In the genomic region with DNA sequence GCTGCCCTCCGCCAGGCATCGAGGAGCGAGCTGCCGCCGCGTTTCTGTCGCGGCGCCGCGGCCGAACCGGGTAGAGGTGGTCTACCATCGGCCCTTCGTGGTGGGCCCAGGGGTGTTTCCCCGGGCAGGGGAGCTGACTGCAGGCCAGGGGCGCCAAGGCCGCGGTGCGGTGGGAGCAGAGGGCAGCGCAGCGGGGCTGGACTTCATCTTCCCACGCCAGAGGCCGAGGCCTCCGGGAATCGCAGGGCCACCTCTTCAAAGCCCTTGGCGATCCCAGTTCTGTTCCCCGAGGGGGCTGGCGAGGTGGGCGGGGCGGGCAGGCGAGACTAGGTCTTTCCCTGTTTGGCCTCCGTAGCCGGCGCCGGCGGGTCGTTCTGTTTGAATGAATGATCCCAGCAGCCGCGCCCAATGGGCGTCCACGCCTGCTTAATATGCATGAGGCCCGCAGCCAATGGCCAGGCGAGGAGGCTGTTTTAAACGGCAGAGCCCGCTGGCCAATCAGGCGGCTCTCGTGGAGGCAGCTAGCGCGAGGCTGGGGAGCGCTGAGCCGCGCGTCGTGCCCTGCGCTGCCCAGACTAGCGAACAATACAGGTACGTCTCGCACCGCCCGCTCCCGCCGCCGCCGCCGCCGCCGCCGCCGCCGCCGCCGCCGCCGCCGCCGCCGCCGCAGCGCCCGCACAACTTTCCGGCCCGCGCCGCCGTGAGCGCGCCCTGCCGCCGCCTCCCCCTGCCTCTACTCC, we compare ENCODE assay signal across 7 cellular contexts. TPM values are rescaled to one million over a fixed set of nuclear protein-coding genes. Genes with fewer than 3 reads are reported as not detected.
DNase-seq lines count a peak whose midpoint lies in the region; ATAC-seq and TF ChIP-seq lines count a peak whose summit lies in the region.

A gene (plus strand): TSS at position 550 of the 740 bp plus-strand sequence. CDS start 2,265 bp downstream, outside the sequence.

- H3K36me3 ChIP-seq in ascending aorta (no peaks in the 10 kb centered on the region), hepatocyte (replicated peaks; ENCODE audit: insufficient read depth, low read depth) (no peaks in the 10 kb centered on the region)

- no peak for TF ChIP-seq CTCF in ascending aorta (IDR thresholded peaks at IDR 0.05)
- no peak for TF ChIP-seq CTCF in hepatocyte (IDR thresholded peaks at IDR 0.05; ENCODE audit: poor library complexity)

- no peaks in the 10 kb centered on the region for H3K27me3 ChIP-seq in ascending aorta
- no peaks in the 10 kb centered on the region for H3K27me3 ChIP-seq in hepatocyte

- ATAC-seq in GM18502 (IDR thresholded peaks at IDR 0.05; ENCODE audit: poor library complexity, unreplicated experiment): peak; percentile 96
- ATAC-seq in HG02938 (IDR thresholded peaks at IDR 0.05; ENCODE audit: unreplicated experiment): peak; percentile 96

- DNase-seq in NCI-H1694 treated with DMSO at 0.1 percent for 48 hours (lab: John Stamatoyannopoulos, UW) (peak; percentile 87), T-helper 2 cell (peak; percentile 55 to 94 (median 66)), ascending aorta (ENCODE audit: low spot score in 2 of 2) (peak; percentile 68 to 91), hepatocyte (ENCODE audit: low spot score) (peak; percentile 93), retina (peak; percentile 89)

- H3K79me2 ChIP-seq in hepatocyte: peaks cover 15% of the 10 kb centered on the region

- H2AFZ ChIP-seq in hepatocyte: peak within 1 kb of the TSS; percentile 49

- no peaks in the 10 kb centered on the region for H3K9me3 ChIP-seq in ascending aorta
- no peaks in the 10 kb centered on the region for H3K9me3 ChIP-seq in hepatocyte (ENCODE audit: low read depth)

- H3K4me1 ChIP-seq in ascending aorta: peaks cover 0 to 2% of the 10 kb centered on the region in 2 donors
- no peaks in the 10 kb centered on the region for H3K4me1 ChIP-seq in hepatocyte (ENCODE audit: insufficient read depth)

- peak within 1 kb of the TSS; percentile 95 for H3K4me2 ChIP-seq in hepatocyte

- WGBS in hepatocyte (ENCODE audit: low lambda C conversion rate, missing lambda C conversion rate): 32% methylated on average over 48 of the region's 90 CpGs

- H3K27ac ChIP-seq in ascending aorta (no peak within 1 kb of the TSS), hepatocyte (peak within 1 kb of the TSS; percentile 97)

- no peaks in the 10 kb centered on the region for H3K9me2 ChIP-seq in hepatocyte (replicated peaks; ENCODE audit: insufficient read depth)

- H3K4me3 ChIP-seq in ascending aorta (peak within 1 kb of the TSS; percentile 65 to 74), hepatocyte (peak within 1 kb of the TSS; percentile 70)

- H4K20me1 ChIP-seq in hepatocyte (ENCODE audit: insufficient read depth, poor library complexity, severe bottlenecking): no peaks in the 10 kb centered on the region

- intact Hi-C loops in ascending aorta (cut with DNase I): loop anchor here (1.0 to 2.0 kb wide), 2 partner anchors 84 to 210 kb away; no protein-coding TSS in a partner anchor

RNA-seq across cellular contexts. Expression of the gene that starts here (rescaled TPM):
- total RNA-seq in ascending aorta (0.21 TPM), hepatocyte (22.2 TPM in 2 replicates)
- 53.1 and 55.1 TPM in 2 replicates for polyA plus RNA-seq in hepatocyte

Comparison
In these comparisons a context has a peak if more than half of its experiments do, and no peak if none do; other contexts are left out.
1. RNA of the gene that starts here (total RNA-seq): 22.2 TPM in hepatocyte; 0.21 TPM in ascending aorta (single experiment); every median in the first group is over 10 times any median in the second.
2. Peak in DNase-seq and H3K4me3 ChIP-seq in ascending aorta; RNA of the gene not detected or under 1 TPM.
3. Peak in every context shown above with its lines, with median percentiles within 50 percentile points of each other: DNase-seq.